In genomic region chr1:247373721-247374141, GRCh38 we compare ENCODE assay signal across 9 cellular contexts. TPM values are rescaled to one million over a fixed set of nuclear protein-coding genes. Genes with fewer than 3 reads are reported as not detected.
DNase-seq lines count a peak whose midpoint lies in the region; ATAC-seq and TF ChIP-seq lines count a peak whose summit lies in the region.
"Had no signal": no experiment of that assay in that cellular context is flagged by ENCODE, and none has a peak within 500 bp of the region (broad histone marks: within the 10 kb centered on the region; RNA-seq: fewer than 3 reads in every experiment).

No MANE protein-coding gene starts in this region.

- POLR2A ChIA-PET in activated B cell treated with CpG ODN at 0.5 μM for 24 hours (lab: Charles Lee), result interaction anchor here (0.6 to 0.7 kb wide), 3 partner anchors 30 to 453 kb away, joined by 3 to 4 read pairs (median 4); no protein-coding TSS in a partner anchor

- 31% methylated on average over 26 of the region's 26 CpGs for WGBS in liver

- DNase-seq in GM13977 (ENCODE audit: low spot score) (peak; percentile 47), activated B cell treated with CpG ODN at 0.5 μM for 24 hours (peak; percentile 52), cerebellar cortex (ENCODE audit: low spot score) (peak; percentile 19), MV-4-11 (lab: John Stamatoyannopoulos, UW) (no peak), NCI-H2196 treated with DMSO at 0.1 percent for 48 hours (lab: John Stamatoyannopoulos, UW; ENCODE audit: unreplicated experiment) (no peak)
- peak; percentile 29 for DNase-seq in stimulated activated CD8-positive, alpha-beta memory T cell treated with anti-CD3 and anti-CD28 coated beads, Interleukin-15, amount 100 ng/mL, for 24 hours (ENCODE audit: low read depth)

- peaks cover 0 to 3% (median 1%) of the 10 kb centered on the region in 4 donors for H3K9me3 ChIP-seq in liver (ENCODE audit: control insufficient read depth in 4 of 4, low read length in 3 of 4)

- no peak overlapping the region for H3K9ac ChIP-seq in liver (ENCODE audit: low read depth in 1 of 2, low read length in 2 of 2)

- H3K27ac Mint-ChIP-seq in activated B cell treated with CpG ODN at 0.5 μM for 24 hours, result no peak overlapping the region
- H3K27ac Mint-ChIP-seq: T-helper 1 cell treated with Interleukin-12 subunit alpha and Interleukin-12 subunit beta and Interleukin-4 antibody, amounts not matched to agents 30 μg/mL and 1 μg/mL, for 36 hours had no signal

- intact Hi-C loops in activated B cell treated with CpG ODN at 0.5 μM for 24 hours (cut with micrococcal nuclease), result loop anchor here (1.0 to 5.0 kb wide), 4 partner anchors 16 to 203 kb away; partner anchors contain the start of gene ZNF496

- peak; percentile 37 for TF ChIP-seq CTCF in GM13977 (IDR thresholded peaks at IDR 0.05; ENCODE audit: extremely low read depth, insufficient read depth, missing control alignments)
- no peak for TF ChIP-seq CTCF in activated B cell treated with CpG ODN at 0.5 μM for 24 hours (IDR thresholded peaks at IDR 0.05)
- peak; percentile 23 for TF ChIP-seq CTCF in liver (IDR thresholded peaks at IDR 0.05; ENCODE audit: low read depth, low read length, missing input control)

- in situ Hi-C loops in GM13977 (cut with MboI; ENCODE audit: low pct_unique_long_range_greater_than_20kb, low sequenced_read_pairs, unreplicated experiment), result no loop called here

- no peaks in the 10 kb centered on the region for H3K36me3 ChIP-seq in liver (ENCODE audit: control insufficient read depth in 4 of 4, insufficient read depth in 3 of 4, low read depth in 1 of 4, low read length in 3 of 4)

- no peaks in the 10 kb centered on the region for H3K36me3 Mint-ChIP-seq in activated B cell treated with CpG ODN at 0.5 μM for 24 hours (ENCODE audit: low read depth)

- TF ChIP-seq RAD21 in liver (IDR thresholded peaks at IDR 0.05), result peak; percentile 23 to 56

- H3K27me3 ChIP-seq in liver (ENCODE audit: control insufficient read depth in 4 of 4, insufficient read depth in 4 of 4, low read length in 3 of 4), result peaks cover 0 to 3% (median 0%) of the 10 kb centered on the region in 4 donors

- H3K9me3 Mint-ChIP-seq in activated B cell treated with CpG ODN at 0.5 μM for 24 hours, result no peaks in the 10 kb centered on the region
- H3K9me3 Mint-ChIP-seq: T-helper 1 cell treated with Interleukin-12 subunit alpha and Interleukin-12 subunit beta and Interleukin-4 antibody, amounts not matched to agents 30 μg/mL and 1 μg/mL, for 36 hours had no signal

- peaks cover 11% of the 10 kb centered on the region for H3K27me3 Mint-ChIP-seq in activated B cell treated with CpG ODN at 0.5 μM for 24 hours

- H3K27ac ChIP-seq in liver (ENCODE audit: low read depth in 1 of 2, low read length in 2 of 2), result no peak overlapping the region

- H3K4me3 ChIP-seq in liver (ENCODE audit: low read depth in 1 of 3, low read length in 3 of 3), result no peak overlapping the region

- CTCF ChIA-PET in activated B cell treated with CpG ODN at 0.5 μM for 24 hours (lab: Charles Lee), result interaction anchor here (0.7 to 4.4 kb wide), 12 partner anchors 8 to 466 kb away, joined by 3 to 149 read pairs (median 6); partner anchors contain the start of gene NLRP3

- H3K4me3 Mint-ChIP-seq in activated B cell treated with CpG ODN at 0.5 μM for 24 hours, result peak overlapping the region; percentile 32
- H3K4me3 Mint-ChIP-seq: T-helper 1 cell treated with Interleukin-12 subunit alpha and Interleukin-12 subunit beta and Interleukin-4 antibody, amounts not matched to agents 30 μg/mL and 1 μg/mL, for 36 hours had no signal

- peaks cover 7% of the 10 kb centered on the region for H3K4me1 Mint-ChIP-seq in activated B cell treated with CpG ODN at 0.5 μM for 24 hours

- H3K4me1 ChIP-seq in liver (ENCODE audit: control insufficient read depth in 4 of 4, insufficient read depth in 4 of 4, low read length in 3 of 4), result peaks cover 0 to 4% (median under 1%) of the 10 kb centered on the region in 4 donors

- ATAC-seq in HG03460 (IDR thresholded peaks at IDR 0.05; ENCODE audit: unreplicated experiment), result peak; percentile 59
- peak; percentile 87 for ATAC-seq in activated B cell treated with CpG ODN at 0.5 μM for 24 hours (ENCODE audit: low read depth)

TF ChIP-seq in liver, 16 proteins besides CTCF, POLR2A, EP300 and RAD21:
- TF ChIP-seq FOXA2 (IDR thresholded peaks at IDR 0.05) (no peak), EGR1 (IDR thresholded peaks at IDR 0.05; ENCODE audit: low read depth in 2 of 2) (no peak), FOXA1 (IDR thresholded peaks at IDR 0.05) (no peak), TAF1 (conservative IDR thresholded peaks at IDR 0.05) (no peak), MAX (IDR thresholded peaks at IDR 0.05) (no peak), JUND (IDR thresholded peaks at IDR 0.05) (no peak), GABPA (IDR thresholded peaks at IDR 0.05 in 1 of 2, conservative IDR thresholded peaks at IDR 0.05 in 1 of 2) (no peak), RXRA (IDR thresholded peaks at IDR 0.05) (no peak), HNF4A (conservative IDR thresholded peaks at IDR 0.05) (no peak), SP1 (IDR thresholded peaks at IDR 0.05) (no peak), ATF3 (IDR thresholded peaks at IDR 0.05) (no peak)
- TF ChIP-seq, protein P1, sequence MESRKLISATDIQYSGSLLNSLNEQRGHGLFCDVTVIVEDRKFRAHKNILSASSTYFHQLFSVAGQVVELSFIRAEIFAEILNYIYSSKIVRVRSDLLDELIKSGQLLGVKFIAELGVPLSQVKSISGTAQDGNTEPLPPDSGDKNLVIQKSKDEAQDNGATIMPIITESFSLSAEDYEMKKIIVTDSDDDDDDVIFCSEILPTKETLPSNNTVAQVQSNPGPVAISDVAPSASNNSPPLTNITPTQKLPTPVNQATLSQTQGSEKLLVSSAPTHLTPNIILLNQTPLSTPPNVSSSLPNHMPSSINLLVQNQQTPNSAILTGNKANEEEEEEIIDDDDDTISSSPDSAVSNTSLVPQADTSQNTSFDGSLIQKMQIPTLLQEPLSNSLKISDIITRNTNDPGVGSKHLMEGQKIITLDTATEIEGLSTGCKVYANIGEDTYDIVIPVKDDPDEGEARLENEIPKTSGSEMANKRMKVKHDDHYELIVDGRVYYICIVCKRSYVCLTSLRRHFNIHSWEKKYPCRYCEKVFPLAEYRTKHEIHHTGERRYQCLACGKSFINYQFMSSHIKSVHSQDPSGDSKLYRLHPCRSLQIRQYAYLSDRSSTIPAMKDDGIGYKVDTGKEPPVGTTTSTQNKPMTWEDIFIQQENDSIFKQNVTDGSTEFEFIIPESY (IDR thresholded peaks at IDR 0.05), result no peak
TF ChIP-seq in liver: peak in this region for 0.

RNA-seq across cellular contexts. Expression of gene ZNF496, which starts 42.1 kb away (rescaled TPM):
- total RNA-seq in activated B cell treated with CpG ODN at 0.5 μM for 24 hours (15.0 and 21.2 TPM in 2 replicates), liver (1 to 10 TPM; 5.9 to 7.5 TPM)
- 1 to 10 TPM in 1 of 2 donors, under 1 TPM in 1; 0.93 to 3.4 TPM for polyA plus RNA-seq in liver

RNA-seq across cellular contexts. Expression of gene NLRP3, which starts 42.2 kb away (rescaled TPM):
- total RNA-seq in activated B cell treated with CpG ODN at 0.5 μM for 24 hours (0.44 and 0.73 TPM in 2 replicates), liver (1 to 10 TPM in 1 of 2 donors, under 1 TPM in 1; 0.84 to 1.9 TPM)
- under 1 TPM; 0.28 to 0.39 TPM for polyA plus RNA-seq in liver

Comparison
In these comparisons a context has a peak if more than half of its experiments do, and no peak if none do; other contexts are left out.
1. DNase-seq: peak in GM13977 (single experiment), activated B cell treated with CpG ODN at 0.5 μM for 24 hours (single experiment), cerebellar cortex (single experiment) and stimulated activated CD8-positive, alpha-beta memory T cell treated with anti-CD3 and anti-CD28 coated beads, Interleukin-15, amount 100 ng/mL, for 24 hours (single experiment); none in MV-4-11 (single experiment) and NCI-H2196 treated with DMSO at 0.1 percent for 48 hours (single experiment).